ENCODE assay signal across 1 cellular context in the genomic region with DNA sequence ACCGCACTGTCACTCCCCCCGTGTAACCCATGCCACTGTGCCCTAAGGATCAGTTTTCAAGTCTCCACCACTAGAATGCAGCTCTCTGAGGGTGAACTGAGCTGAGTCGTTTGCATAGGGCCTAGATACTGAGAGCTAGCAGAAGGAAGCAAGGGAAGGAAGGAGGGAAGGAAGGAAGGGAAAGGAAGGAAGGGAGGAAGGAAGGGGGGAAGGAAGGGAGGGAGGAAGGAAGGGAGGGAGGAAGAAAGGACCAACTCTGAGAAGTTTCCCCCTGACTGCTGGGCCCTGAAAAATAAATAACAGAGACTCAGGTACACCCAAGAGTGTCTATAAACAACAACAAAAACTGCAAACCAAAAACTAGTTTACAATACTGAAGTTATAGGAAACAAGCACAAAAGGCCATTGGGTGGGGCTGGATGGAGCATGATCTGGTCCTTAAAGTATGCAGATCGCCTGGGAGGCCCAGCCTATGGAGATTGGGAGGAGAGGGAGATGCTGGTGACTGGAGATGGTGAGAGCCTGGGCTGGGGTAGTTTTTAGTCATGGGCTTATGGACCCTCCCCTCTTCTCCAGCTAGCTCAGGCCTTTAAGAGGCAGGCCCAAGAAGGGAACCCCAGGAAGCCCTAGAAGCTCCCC.
TF ChIP-seq lines count a peak whose summit lies in the region.

No MANE protein-coding gene starts in this region.

TF ChIP-seq in IMR-90, 13 proteins besides CTCF, POLR2A, EP300 and RAD21 (continued from another document):
- TF ChIP-seq USF2 (IDR thresholded peaks at IDR 0.05; ENCODE audit: low read depth, low read length) (no peak), NFE2L2 (IDR thresholded peaks at IDR 0.05; ENCODE audit: low read depth, low read length) (no peak), RFX5 (IDR thresholded peaks at IDR 0.05; ENCODE audit: low read depth, low read length) (no peak)
